Comparison of ENCODE assay signal across 9 cellular contexts in genomic region chr22:24153353-24153752, GRCh38. TPM values are rescaled to one million over a fixed set of nuclear protein-coding genes. Genes with fewer than 3 reads are reported as not detected.
DNase-seq lines count a peak whose midpoint lies in the region; ATAC-seq and TF ChIP-seq lines count a peak whose summit lies in the region.
"Had no signal": no experiment of that assay in that cellular context is flagged by ENCODE, and none has a peak within 500 bp of the region (broad histone marks: within the 10 kb centered on the region; RNA-seq: fewer than 3 reads in every experiment).

No MANE protein-coding gene starts in this region.

- WGBS in esophagus squamous epithelium, 2 donors: 83% methylated on average over 1 of the region's 3 CpGs; no CpG with 5 or more reads in 1 of the 2 donors
- 81% methylated on average over 3 of the region's 3 CpGs for WGBS in right cardiac atrium
- WGBS in sigmoid colon, 2 donors: 66 to 82% methylated on average over 3 of the region's 3 CpGs

- POLR2A ChIA-PET in activated CD4-positive, alpha-beta memory T cell treated with anti-CD3 and anti-CD28 coated beads for 36 hours (lab: Charles Lee): no interaction called here

- H3K27me3 Mint-ChIP-seq in stimulated activated naive CD8-positive, alpha-beta T cell treated with anti-CD3 and anti-CD28 coated beads, Interleukin-15, amount 100 ng/mL, for 72 hours: no peaks in the 10 kb centered on the region
- H3K27me3 Mint-ChIP-seq in activated CD4-positive, alpha-beta memory T cell treated with anti-CD3 and anti-CD28 coated beads for 36 hours: no peaks in the 10 kb centered on the region

- H3K27ac ChIP-seq in esophagus squamous epithelium: peak overlapping the region; percentile 37 to 90 (median 58)
- H3K27ac ChIP-seq in osteoblast (ENCODE audit: low read depth, low read length): no peak overlapping the region
- H3K27ac ChIP-seq in right cardiac atrium (ENCODE audit: low read length): no peak overlapping the region
- no peak overlapping the region for H3K27ac ChIP-seq in sigmoid colon

- DNase-seq in stimulated activated naive CD8-positive, alpha-beta T cell treated with anti-CD3 and anti-CD28 coated beads, Interleukin-15, amount 100 ng/mL, for 72 hours: no peak
- DNase-seq in stimulated activated naive CD8-positive, alpha-beta T cell treated with anti-CD3 and anti-CD28 coated beads, Interleukin-15, Interleukin-2, amounts not matched to agents 100 U/mL and 50 U/mL, for 24 hours: no peak
- peak; percentile 56 for DNase-seq in activated CD4-positive, alpha-beta memory T cell treated with anti-CD3 and anti-CD28 coated beads for 36 hours
- no peak for DNase-seq in esophagus squamous epithelium (lab: John Stamatoyannopoulos, UW)
- DNase-seq in osteoblast (ENCODE audit: insufficient read length, low spot score, missing footprints): no peak
- DNase-seq in NCI-H1436 (lab: John Stamatoyannopoulos, UW): no peak
- DNase-seq in right cardiac atrium: no peak
- no peak for DNase-seq in sigmoid colon

- H3K27me3 ChIP-seq in esophagus squamous epithelium (no peaks in the 10 kb centered on the region), osteoblast (ENCODE audit: insufficient read depth, low read length) (no peaks in the 10 kb centered on the region), right cardiac atrium (ENCODE audit: control insufficient read depth, insufficient read depth) (no peaks in the 10 kb centered on the region), sigmoid colon (no peaks in the 10 kb centered on the region)

- H4K20me1 ChIP-seq in osteoblast (ENCODE audit: insufficient read depth, low read length): peaks cover 17% of the 10 kb centered on the region

- CTCF ChIA-PET in activated CD4-positive, alpha-beta memory T cell treated with anti-CD3 and anti-CD28 coated beads for 36 hours (lab: Charles Lee): interaction anchor here (1.0 to 8.0 kb wide), 5 partner anchors 8 to 89 kb away, joined by 3 to 102 read pairs (median 4); partner anchors contain the start of gene SUSD2

- intact Hi-C loops in activated CD4-positive, alpha-beta memory T cell treated with anti-CD3 and anti-CD28 coated beads for 36 hours (cut with micrococcal nuclease): loop anchor here (10.0 kb wide), 2 partner anchors 169 to 259 kb away; partner anchors contain the start of genes GSTT2 and MIF
- intact Hi-C loops in esophagus squamous epithelium (cut with DNase I) (no loop called here), right cardiac atrium (cut with DNase I) (loop anchor here in 1 of 4 donors (10.0 kb wide), 1 partner anchor 49 kb away; no protein-coding TSS in a partner anchor), sigmoid colon (cut with DNase I) (no loop called here)

- H3K36me3 ChIP-seq in esophagus squamous epithelium: peaks cover 0 to 39% (median 0%) of the 10 kb centered on the region in 3 donors
- peaks cover 4% of the 10 kb centered on the region for H3K36me3 ChIP-seq in osteoblast (ENCODE audit: insufficient read depth, low read length)
- H3K36me3 ChIP-seq in sigmoid colon: no peaks in the 10 kb centered on the region

- no peak overlapping the region for H3K4me2 ChIP-seq in osteoblast (ENCODE audit: insufficient read depth, low read length)

- peaks cover 2% of the 10 kb centered on the region for H3K36me3 Mint-ChIP-seq in activated CD4-positive, alpha-beta memory T cell treated with anti-CD3 and anti-CD28 coated beads for 36 hours

- no peak overlapping the region for H3K4me3 ChIP-seq in esophagus squamous epithelium
- H3K4me3 ChIP-seq in osteoblast (ENCODE audit: insufficient read depth, low read length): no peak overlapping the region
- no peak overlapping the region for H3K4me3 ChIP-seq in right cardiac atrium (ENCODE audit: low read length)
- H3K4me3 ChIP-seq in sigmoid colon: no peak overlapping the region

- no peak for TF ChIP-seq POLR2A in esophagus squamous epithelium (IDR thresholded peaks at IDR 0.05)
- no peak for TF ChIP-seq POLR2A in sigmoid colon (IDR thresholded peaks at IDR 0.05)

- TF ChIP-seq CTCF in esophagus squamous epithelium (IDR thresholded peaks at IDR 0.05): no peak
- no peak for TF ChIP-seq CTCF in osteoblast (IDR thresholded peaks at IDR 0.05; ENCODE audit: extremely low read depth, low read depth, low read length)
- TF ChIP-seq CTCF in sigmoid colon (IDR thresholded peaks at IDR 0.05): no peak

- H3K27ac Mint-ChIP-seq in stimulated activated naive CD8-positive, alpha-beta T cell treated with anti-CD3 and anti-CD28 coated beads, Interleukin-15, amount 100 ng/mL, for 72 hours: peak overlapping the region; percentile 31 to 87
- peak overlapping the region; percentile 81 for H3K27ac Mint-ChIP-seq in activated CD4-positive, alpha-beta memory T cell treated with anti-CD3 and anti-CD28 coated beads for 36 hours

- peaks cover 87% of the 10 kb centered on the region for H3K4me1 Mint-ChIP-seq in stimulated activated naive CD8-positive, alpha-beta T cell treated with anti-CD3 and anti-CD28 coated beads, Interleukin-15, amount 100 ng/mL, for 72 hours
- H3K4me1 Mint-ChIP-seq in activated CD4-positive, alpha-beta memory T cell treated with anti-CD3 and anti-CD28 coated beads for 36 hours (ENCODE audit: low read depth): peaks cover 55% of the 10 kb centered on the region

- H2AFZ ChIP-seq in osteoblast (ENCODE audit: low read length): no peak overlapping the region

- ATAC-seq in stimulated activated naive CD8-positive, alpha-beta T cell treated with anti-CD3 and anti-CD28 coated beads, Interleukin-15, amount 100 ng/mL, for 72 hours: no peak
- no peak for ATAC-seq in stimulated activated naive CD8-positive, alpha-beta T cell treated with anti-CD3 and anti-CD28 coated beads, Interleukin-15, Interleukin-2, amounts not matched to agents 100 U/mL and 50 U/mL, for 24 hours
- ATAC-seq in right cardiac atrium: no peak
- ATAC-seq: Panc1 had no signal

- H3K9me3 ChIP-seq in esophagus squamous epithelium: no peaks in the 10 kb centered on the region
- H3K9me3 ChIP-seq in osteoblast (ENCODE audit: low read depth, low read length): no peaks in the 10 kb centered on the region
- H3K9me3 ChIP-seq in right cardiac atrium (ENCODE audit: control insufficient read depth, low read length): no peaks in the 10 kb centered on the region
- H3K9me3 ChIP-seq in sigmoid colon: no peaks in the 10 kb centered on the region

- H3K9me3 Mint-ChIP-seq in stimulated activated naive CD8-positive, alpha-beta T cell treated with anti-CD3 and anti-CD28 coated beads, Interleukin-15, amount 100 ng/mL, for 72 hours: no peaks in the 10 kb centered on the region
- H3K9me3 Mint-ChIP-seq in activated CD4-positive, alpha-beta memory T cell treated with anti-CD3 and anti-CD28 coated beads for 36 hours: no peaks in the 10 kb centered on the region

- no peak for TF ChIP-seq EP300 in sigmoid colon (IDR thresholded peaks at IDR 0.05)

- H3K79me2 ChIP-seq in osteoblast (ENCODE audit: insufficient read depth, low read length): peaks cover 19% of the 10 kb centered on the region

- H3K4me1 ChIP-seq in esophagus squamous epithelium (peaks cover 13 to 70% (median 30%) of the 10 kb centered on the region in 3 donors), osteoblast (ENCODE audit: insufficient read depth, low read length) (peaks cover 35% of the 10 kb centered on the region), right cardiac atrium (ENCODE audit: control insufficient read depth, insufficient read depth, low read length) (peaks cover 19% of the 10 kb centered on the region), sigmoid colon (peaks cover 0 to 46% (median 39%) of the 10 kb centered on the region in 4 donors)

- peak overlapping the region in 1 of 2 donors; percentile 58 for H3K4me3 Mint-ChIP-seq in stimulated activated naive CD8-positive, alpha-beta T cell treated with anti-CD3 and anti-CD28 coated beads, Interleukin-15, amount 100 ng/mL, for 72 hours
- H3K4me3 Mint-ChIP-seq in activated CD4-positive, alpha-beta memory T cell treated with anti-CD3 and anti-CD28 coated beads for 36 hours: no peak overlapping the region

RNA-seq across cellular contexts. Expression of gene SUSD2, which starts 27.9 kb away (rescaled TPM):
- total RNA-seq in activated CD4-positive, alpha-beta memory T cell treated with anti-CD3 and anti-CD28 coated beads for 36 hours: under 1 TPM; 0.19 to 0.22 TPM
- total RNA-seq in esophagus squamous epithelium: 1 to 10 TPM; 1.1 to 2.5 (median 1.6) TPM
- 0.72 and 2.4 TPM in 2 replicates for total RNA-seq in osteoblast
- total RNA-seq in right cardiac atrium: 1 to 10 TPM; 6.2 to 7.4 (median 7.3) TPM
- 6.7 TPM for polyA plus RNA-seq in right cardiac atrium
- total RNA-seq in sigmoid colon: 1 to 10 TPM; 1.2 to 8.6 (median 3.8) TPM
- 1 to 10 TPM in 1 of 3 donors, not detected in 2; 2.6 TPM for polyA plus RNA-seq in sigmoid colon

Comparison
In these comparisons a context has a peak if more than half of its experiments do, and no peak if none do; other contexts are left out.
1. H3K27ac ChIP-seq: peak in esophagus squamous epithelium (4 of 4); none in osteoblast (single experiment), right cardiac atrium (single experiment) and sigmoid colon (0 of 4).